9 cellular contexts compared by ENCODE assay signal in genomic region chr17:2398188-2398587, GRCh38. TPM values are rescaled to one million over a fixed set of nuclear protein-coding genes. Genes with fewer than 3 reads are reported as not detected.
DNase-seq lines count a peak whose midpoint lies in the region; ATAC-seq and TF ChIP-seq lines count a peak whose summit lies in the region.
"Had no signal": no experiment of that assay in that cellular context is flagged by ENCODE, and none has a peak within 500 bp of the region (broad histone marks: within the 10 kb centered on the region; RNA-seq: fewer than 3 reads in every experiment).

No MANE protein-coding gene starts in this region.

- H3K9me3 ChIP-seq in hepatocyte (ENCODE audit: low read depth) (no peaks in the 10 kb centered on the region), skeletal muscle satellite cell (replicated peaks; ENCODE audit: low read length) (no peaks in the 10 kb centered on the region)

- H3K4me3 ChIP-seq in H7 (ENCODE audit: insufficient read depth, low read depth, low read length) (peak overlapping the region; percentile 86), hepatocyte (no peak overlapping the region), skeletal muscle satellite cell (ENCODE audit: low read length) (peak overlapping the region; percentile 67)

- H3K9me2 ChIP-seq in hepatocyte (replicated peaks; ENCODE audit: insufficient read depth) = no peaks in the 10 kb centered on the region

- peak overlapping the region; percentile 95 for H3K4me2 ChIP-seq in hepatocyte
- H3K4me2 ChIP-seq in skeletal muscle satellite cell (ENCODE audit: low read length) = peak overlapping the region; percentile 99

- H3K36me3 ChIP-seq in H7 (replicated peaks; ENCODE audit: control insufficient read depth, insufficient read depth, low read length) (no peaks in the 10 kb centered on the region), hepatocyte (replicated peaks; ENCODE audit: insufficient read depth, low read depth) (no peaks in the 10 kb centered on the region), skeletal muscle satellite cell (ENCODE audit: insufficient read depth, low read length) (no peaks in the 10 kb centered on the region)

- H4K20me1 ChIP-seq in hepatocyte (ENCODE audit: insufficient read depth, poor library complexity, severe bottlenecking) = peaks cover 14% of the 10 kb centered on the region

- ATAC-seq in activated T-helper 17 cell treated with anti-CD3 and anti-CD28 coated beads, Interleukin-2, amount 50 U/mL, for 72 hours (replicated peaks) = no peak
- ATAC-seq in HG03354 (IDR thresholded peaks at IDR 0.05; ENCODE audit: poor library complexity, severe bottlenecking, unreplicated experiment) = no peak

- H2AFZ ChIP-seq in hepatocyte = no peak overlapping the region

- peak; percentile 24 for DNase-seq in H7
- no peak for DNase-seq in hepatocyte (ENCODE audit: low spot score)
- DNase-seq in NCI-H1092 treated with DMSO at 0.1 percent for 48 hours (lab: John Stamatoyannopoulos, UW) = no peak
- DNase-seq in T-helper 9 cell = no peak
- no peak for DNase-seq in UCSD-AML1 (lab: John Stamatoyannopoulos, UW; ENCODE audit: unreplicated experiment)
- DNase-seq: NCI-H2029 treated with DMSO at 0.1 percent for 48 hours had no signal

- H3K27me3 Mint-ChIP-seq in activated T-helper 17 cell treated with anti-CD3 and anti-CD28 coated beads, Interleukin-2, amount 50 U/mL, for 72 hours = no peaks in the 10 kb centered on the region

- no peaks in the 10 kb centered on the region for H3K27me3 ChIP-seq in H7 (ENCODE audit: control insufficient read depth, insufficient read depth, low read length)
- no peaks in the 10 kb centered on the region for H3K27me3 ChIP-seq in hepatocyte
- H3K27me3 ChIP-seq in skeletal muscle satellite cell (ENCODE audit: control insufficient read depth, insufficient read depth, low read length) = no peaks in the 10 kb centered on the region

- no peaks in the 10 kb centered on the region for H3K9me3 Mint-ChIP-seq in activated T-helper 17 cell treated with anti-CD3 and anti-CD28 coated beads, Interleukin-2, amount 50 U/mL, for 72 hours

- TF ChIP-seq CTCF in hepatocyte (IDR thresholded peaks at IDR 0.05; ENCODE audit: poor library complexity) = no peak

- peaks cover 50% of the 10 kb centered on the region for H3K79me2 ChIP-seq in hepatocyte

- H3K4me1 Mint-ChIP-seq in activated T-helper 17 cell treated with anti-CD3 and anti-CD28 coated beads, Interleukin-2, amount 50 U/mL, for 72 hours = peaks cover 13% of the 10 kb centered on the region

- peaks cover 16% of the 10 kb centered on the region for H3K36me3 Mint-ChIP-seq in activated T-helper 17 cell treated with anti-CD3 and anti-CD28 coated beads, Interleukin-2, amount 50 U/mL, for 72 hours (ENCODE audit: low read depth)

- peaks cover 51% of the 10 kb centered on the region for H3K4me1 ChIP-seq in hepatocyte (ENCODE audit: insufficient read depth)
- peaks cover 60% of the 10 kb centered on the region for H3K4me1 ChIP-seq in skeletal muscle satellite cell (ENCODE audit: control insufficient read depth, insufficient read depth, low read length)

- peak overlapping the region; percentile 75 for H3K27ac Mint-ChIP-seq in activated T-helper 17 cell treated with anti-CD3 and anti-CD28 coated beads, Interleukin-2, amount 50 U/mL, for 72 hours

- peak overlapping the region; percentile 97 for H3K4me3 Mint-ChIP-seq in activated T-helper 17 cell treated with anti-CD3 and anti-CD28 coated beads, Interleukin-2, amount 50 U/mL, for 72 hours

- peak overlapping the region; percentile 56 for H3K9ac ChIP-seq in skeletal muscle satellite cell (ENCODE audit: low read depth, low read length)

- 82% methylated on average over 10 of the region's 10 CpGs for WGBS in hepatocyte (ENCODE audit: low lambda C conversion rate, missing lambda C conversion rate)

- peak overlapping the region; percentile 99 for H3K27ac ChIP-seq in hepatocyte

RNA-seq across cellular contexts. Expression of gene MNT, which starts 2.7 kb away (rescaled TPM):
- total RNA-seq in H7 (2014; rRNA removed; shearing (Covaris generic)) = 9.0 and 13.4 TPM in 2 replicates
- 10 to 100 TPM; 28.7 to 33.2 TPM for total RNA-seq in activated T-helper 17 cell treated with anti-CD3 and anti-CD28 coated beads, Interleukin-2, amount 50 U/mL, for 72 hours
- total RNA-seq in hepatocyte = 4.9 and 11.2 TPM in 2 replicates
- 8.9 and 9.9 TPM in 2 replicates for polyA plus RNA-seq in hepatocyte
- total RNA-seq in skeletal muscle satellite cell (2012; rRNA removed) = 6.1 and 7.6 TPM in 2 replicates
